Comparison of ENCODE assay signal across 8 cellular contexts in genomic region chr1:9687120-9687875, GRCh38. TPM values are rescaled to one million over a fixed set of nuclear protein-coding genes. Genes with fewer than 3 reads are reported as not detected.
DNase-seq lines count a peak whose midpoint lies in the region; ATAC-seq and TF ChIP-seq lines count a peak whose summit lies in the region.

No MANE protein-coding gene starts in this region.

- H3K27me3 Mint-ChIP-seq in H9 (ENCODE audit: low read depth) = peaks cover 35% of the 10 kb centered on the region
- no peaks in the 10 kb centered on the region for H3K27me3 Mint-ChIP-seq in naive thymus-derived CD8-positive, alpha-beta T cell
- no peaks in the 10 kb centered on the region for H3K27me3 Mint-ChIP-seq in stimulated activated naive CD8-positive, alpha-beta T cell treated with anti-CD3 and anti-CD28 coated beads, Interleukin-15, amount 100 ng/mL, for 72 hours

- H2BK15ac ChIP-seq in H9 (ENCODE audit: low read depth, low read length) = no peak overlapping the region

- H3K36me3 Mint-ChIP-seq in H9 (ENCODE audit: insufficient read depth in 1 of 3, low read depth in 3 of 3) = peaks cover 0 to 6% (median 5%) of the 10 kb centered on the region in 3 experiments; a peak in 3 of 7 replicates
- peaks cover 0 to 28% (median 3%) of the 10 kb centered on the region in 3 donors for H3K36me3 Mint-ChIP-seq in naive thymus-derived CD8-positive, alpha-beta T cell

- DNase-seq in DMS153 (lab: John Stamatoyannopoulos, UW) (peak; percentile 24), H9 (peak; percentile 84), NCI-H446 treated with DMSO at 0.1 percent for 48 hours (lab: John Stamatoyannopoulos, UW) (peak; percentile 35), erythroblast (lab: John Stamatoyannopoulos, UW) (peak; percentile 19 to 27), NCI-H2029 (lab: John Stamatoyannopoulos, UW) (no peak)
- DNase-seq in activated CD8-positive, alpha-beta memory T cell treated with anti-CD3 and anti-CD28 coated beads, Interleukin-2, amount 50 U/mL, for 1 hour (ENCODE audit: extremely low read depth) = peak; percentile 42
- peak; percentile 38 to 79 (median 60) for DNase-seq in naive thymus-derived CD8-positive, alpha-beta T cell
- peak; percentile 47 to 71 for DNase-seq in stimulated activated naive CD8-positive, alpha-beta T cell treated with anti-CD3 and anti-CD28 coated beads, Interleukin-15, amount 100 ng/mL, for 72 hours

- no peak overlapping the region for H3K56ac ChIP-seq in H9 (ENCODE audit: insufficient read length, low read depth, low read length)

- H4K5ac ChIP-seq in H9 (ENCODE audit: insufficient read length, low read depth, low read length) = no peak overlapping the region

- no peaks in the 10 kb centered on the region for H3K79me2 ChIP-seq in H9 (ENCODE audit: insufficient read depth, low read length)

- H2BK20ac ChIP-seq in H9 (ENCODE audit: low read depth, low read length, poor library complexity, severe bottlenecking) = no peak overlapping the region

- H3K27ac Mint-ChIP-seq in H9 = peak overlapping the region in 1 of 3 experiments; percentile 82; a peak in 1 of 7 replicates
- H3K27ac Mint-ChIP-seq in naive thymus-derived CD8-positive, alpha-beta T cell = peak overlapping the region; percentile 80 to 92 (median 87)
- H3K27ac Mint-ChIP-seq in stimulated activated naive CD8-positive, alpha-beta T cell treated with anti-CD3 and anti-CD28 coated beads, Interleukin-15, amount 100 ng/mL, for 72 hours = peak overlapping the region; percentile 68 to 91

- no peak overlapping the region for H2BK5ac ChIP-seq in H9 (ENCODE audit: insufficient read length, low read length)

- H3K4me1 ChIP-seq in H9 (ENCODE audit: insufficient read depth, low read length) = 0 out of 2 replicates have a peak, but pooled peaks cover 3% of the 10 kb centered on the region

- POLR2A ChIA-PET in naive thymus-derived CD8-positive, alpha-beta T cell (lab: Charles Lee) = interaction anchor here (0.6 to 46.6 kb wide), 14 partner anchors 9 to 203 kb away, joined by 3 to 1258 read pairs (median 8); partner anchors contain the start of gene PIK3CD

- no peak overlapping the region for H3T11ph ChIP-seq in H9 (ENCODE audit: low read length)

- H3K4me1 Mint-ChIP-seq in H9 = peaks cover 27 to 36% of the 10 kb centered on the region in 2 experiments
- H3K4me1 Mint-ChIP-seq in naive thymus-derived CD8-positive, alpha-beta T cell = peaks cover 29 to 89% (median 78%) of the 10 kb centered on the region in 4 donors
- H3K4me1 Mint-ChIP-seq in stimulated activated naive CD8-positive, alpha-beta T cell treated with anti-CD3 and anti-CD28 coated beads, Interleukin-15, amount 100 ng/mL, for 72 hours = peaks cover 90% of the 10 kb centered on the region

- no peaks in the 10 kb centered on the region for H3K9me3 Mint-ChIP-seq in H9
- no peaks in the 10 kb centered on the region for H3K9me3 Mint-ChIP-seq in naive thymus-derived CD8-positive, alpha-beta T cell
- no peaks in the 10 kb centered on the region for H3K9me3 Mint-ChIP-seq in stimulated activated naive CD8-positive, alpha-beta T cell treated with anti-CD3 and anti-CD28 coated beads, Interleukin-15, amount 100 ng/mL, for 72 hours

- no peak overlapping the region for H2BK12ac ChIP-seq in H9 (ENCODE audit: insufficient read length, low read depth, low read length)

- no peaks in the 10 kb centered on the region for H3K9me3 ChIP-seq in H9 (ENCODE audit: control insufficient read depth, low read depth, low read length)

- no peak for TF ChIP-seq CTCF in H9 (conservative IDR thresholded peaks at IDR 0.05)

- peaks cover 32% of the 10 kb centered on the region for H3K23me2 ChIP-seq in H9 (ENCODE audit: insufficient read length, low read depth, low read length, poor library complexity, severe bottlenecking)

- no peak overlapping the region for H3K14ac ChIP-seq in H9 (ENCODE audit: insufficient read depth, low read length)

- no peak overlapping the region for H4K8ac ChIP-seq in H9 (replicated peaks; ENCODE audit: insufficient read length, low read depth, low read length)

- H2AK5ac ChIP-seq in H9 (ENCODE audit: insufficient read length, low read length) = no peak overlapping the region

- peak overlapping the region; percentile 80 to 86 for H3K4me3 Mint-ChIP-seq in H9
- H3K4me3 Mint-ChIP-seq in naive thymus-derived CD8-positive, alpha-beta T cell = peak overlapping the region; percentile 79 to 91 (median 85)
- H3K4me3 Mint-ChIP-seq in stimulated activated naive CD8-positive, alpha-beta T cell treated with anti-CD3 and anti-CD28 coated beads, Interleukin-15, amount 100 ng/mL, for 72 hours = peak overlapping the region; percentile 76 to 87

- no peak overlapping the region for H3K9ac ChIP-seq in H9 (ENCODE audit: extremely low read depth, insufficient read length, low read length)

- WGBS in H9 (ENCODE audit: extremely low coverage, insufficient read length, low lambda C conversion rate) = no CpG with 5 or more reads among the region's 42 CpGs

- H3K4me2 ChIP-seq in H9 (ENCODE audit: insufficient read depth, insufficient read length, low read length) = peak overlapping the region; percentile 90

- no peaks in the 10 kb centered on the region for H4K20me1 ChIP-seq in H9 (ENCODE audit: control insufficient read depth, insufficient read depth, insufficient read length)

- no peaks in the 10 kb centered on the region for H3K79me1 ChIP-seq in H9 (ENCODE audit: insufficient read depth, low read depth, low read length, poor library complexity, severe bottlenecking)

- H3K18ac ChIP-seq in H9 (ENCODE audit: insufficient read length, low read depth, low read length) = peak overlapping the region; percentile 22

- peaks cover 9% of the 10 kb centered on the region; the same call in 1 of the 2 replicates for H3K27me3 ChIP-seq in H9 (ENCODE audit: insufficient read depth, low read length)

- H3K4ac ChIP-seq in H9 (ENCODE audit: low read depth, low read length) = no peak overlapping the region

- peak; percentile 27 to 31 for ATAC-seq in naive thymus-derived CD8-positive, alpha-beta T cell
- peak; percentile 61 for ATAC-seq in stimulated activated naive CD8-positive, alpha-beta T cell treated with anti-CD3 and anti-CD28 coated beads, Interleukin-15, amount 100 ng/mL, for 72 hours

- no peak overlapping the region for H3K27ac ChIP-seq in H9 (ENCODE audit: insufficient read length, low read depth, low read length)

- H2AFZ ChIP-seq in H9 (ENCODE audit: low read length) = no peak overlapping the region

- H4K91ac ChIP-seq in H9 (ENCODE audit: insufficient read length, low read depth, low read length) = no peak overlapping the region

- H2BK120ac ChIP-seq in H9 (ENCODE audit: low read depth, low read length, poor library complexity, severe bottlenecking) = no peak overlapping the region

- TF ChIP-seq POLR2A in erythroblast (IDR thresholded peaks at IDR 0.05; ENCODE audit: low read length) = no peak

- H3K23ac ChIP-seq in H9 (ENCODE audit: insufficient read length, low read depth, low read length) = no peak overlapping the region

RNA-seq across cellular contexts. Expression of gene PIK3CD, which starts 35.8 kb away (rescaled TPM):
- 10.0 and 10.6 TPM in 2 replicates for total RNA-seq in H9 (2021)
- 100 to 1,000 TPM; 334 to 343 TPM for total RNA-seq in naive thymus-derived CD8-positive, alpha-beta T cell
- polyA plus RNA-seq in naive thymus-derived CD8-positive, alpha-beta T cell = 100 to 1,000 TPM in 1 of 3 donors, 10 to 100 TPM in 2; 56.8 to 166 (median 87.4) TPM

Comparison
In these comparisons a context has a peak if more than half of its experiments do, and no peak if none do; other contexts are left out.
1. RNA of gene PIK3CD, which starts 35.8 kb away (total RNA-seq): 334 to 343 TPM in naive thymus-derived CD8-positive, alpha-beta T cell; 10.0 to 10.6 TPM in H9; every median in the first group is over 10 times any median in the second.
2. Peak in every context shown above with its lines, with median percentiles within 50 percentile points of each other: H3K4me3 Mint-ChIP-seq.